ENCODE assay signal across 2 cellular contexts in genomic region chr16:19505600-19506303, GRCh38.
TF ChIP-seq lines count a peak whose summit lies in the region.

No MANE protein-coding gene starts in this region.

TF ChIP-seq in IMR-90, 13 proteins besides CTCF, POLR2A, EP300 and RAD21:
- no peak for TF ChIP-seq MAFK (IDR thresholded peaks at IDR 0.05; ENCODE audit: low read depth, low read length)
- TF ChIP-seq CHD1 (IDR thresholded peaks at IDR 0.05; ENCODE audit: low read depth, low read length), result no peak
- no peak for TF ChIP-seq RCOR1 (IDR thresholded peaks at IDR 0.05; ENCODE audit: insufficient replicate concordance, low read length)
- TF ChIP-seq SMC3 (IDR thresholded peaks at IDR 0.05; ENCODE audit: low read depth, low read length), result no peak
- TF ChIP-seq MAZ (IDR thresholded peaks at IDR 0.05; ENCODE audit: borderline replicate concordance, low read depth, low read length), result no peak
- no peak for TF ChIP-seq ELK1 (IDR thresholded peaks at IDR 0.05; ENCODE audit: borderline replicate concordance, low read depth, low read length)
- no peak for TF ChIP-seq USF2 (IDR thresholded peaks at IDR 0.05; ENCODE audit: low read depth, low read length)
- TF ChIP-seq RFX5 (IDR thresholded peaks at IDR 0.05; ENCODE audit: low read depth, low read length), result no peak
- no peak for TF ChIP-seq NFE2L2 (IDR thresholded peaks at IDR 0.05; ENCODE audit: low read depth, low read length)
- TF ChIP-seq FOS (IDR thresholded peaks at IDR 0.05; ENCODE audit: low read depth, low read length), result no peak
- no peak for TF ChIP-seq MXI1 (IDR thresholded peaks at IDR 0.05; ENCODE audit: borderline replicate concordance, low read depth, low read length)
- no peak for TF ChIP-seq CEBPB (IDR thresholded peaks at IDR 0.05; ENCODE audit: low read depth, low read length)
- no peak for TF ChIP-seq BHLHE40 (IDR thresholded peaks at IDR 0.05; ENCODE audit: low read depth, low read length)

TF ChIP-seq in SK-N-SH, 30 proteins besides CTCF, POLR2A, EP300 and RAD21:
- no peak for TF ChIP-seq RFX5 (IDR thresholded peaks at IDR 0.05; ENCODE audit: low read length)
- TF ChIP-seq GATA2 (CRISPR knock-in tag; IDR thresholded peaks at IDR 0.05), result no peak
- TF ChIP-seq TCF12 (IDR thresholded peaks at IDR 0.05), result peak; percentile 9; the same call in 1 of the 2 replicates
- peak; percentile 35; the same call in 1 of the 2 replicates for TF ChIP-seq NFIC (IDR thresholded peaks at IDR 0.05; ENCODE audit: borderline replicate concordance)
